In the genomic region with DNA sequence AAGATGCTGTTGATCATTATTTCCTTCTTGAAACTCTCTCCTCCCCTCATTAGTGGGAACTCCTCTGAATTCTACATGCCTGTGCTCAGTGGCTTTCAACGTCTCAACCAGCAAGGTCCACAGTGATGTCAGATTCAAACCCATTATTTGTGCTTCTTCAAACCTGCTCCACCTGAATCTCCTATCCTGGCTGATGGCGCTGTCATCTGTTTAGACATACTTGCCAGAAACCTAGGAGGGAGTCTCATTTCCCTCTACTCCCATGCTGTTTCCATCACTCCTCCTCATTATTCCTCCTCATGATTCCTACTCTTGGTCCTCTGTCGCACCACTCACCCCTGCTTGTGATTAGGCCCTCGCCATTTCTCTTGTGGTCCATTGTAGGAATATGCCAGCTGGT, we compare ENCODE assay signal across 11 cellular contexts. TPM values are rescaled to one million over a fixed set of nuclear protein-coding genes. Genes with fewer than 3 reads are reported as not detected.
DNase-seq lines count a peak whose midpoint lies in the region; ATAC-seq and TF ChIP-seq lines count a peak whose summit lies in the region.
"Had no signal": no experiment of that assay in that cellular context is flagged by ENCODE, and none has a peak within 500 bp of the region (broad histone marks: within the 10 kb centered on the region; RNA-seq: fewer than 3 reads in every experiment).

No MANE protein-coding gene starts in this region.

- CTCF ChIA-PET in Panc1 (lab: Charles Lee), result no interaction called here

- H3K4me1 ChIP-seq in Panc1 (ENCODE audit: control insufficient read depth, insufficient read depth, low read length) (peaks cover 25% of the 10 kb centered on the region), duodenal mucosa (ENCODE audit: control insufficient read depth in 1 of 2, insufficient read depth in 2 of 2, low read length in 2 of 2) (peaks cover 21 to 27% of the 10 kb centered on the region in 2 donors), parathyroid adenoma (no peaks in the 10 kb centered on the region)

- DNase-seq in DMS53 (lab: John Stamatoyannopoulos, UW) (peak; percentile 70), Panc1 (ENCODE audit: low read depth, low spot score) (no peak), NK-92 (lab: John Stamatoyannopoulos, UW; ENCODE audit: unreplicated experiment) (no peak), NCI-H82 treated with DMSO at 0.1 percent for 48 hours (lab: John Stamatoyannopoulos, UW; ENCODE audit: unreplicated experiment) (no peak), GM10266 (ENCODE audit: extremely low spot score) (no peak)
- DNase-seq: activated CD4-positive, alpha-beta T cell treated with anti-CD3 and anti-CD28 coated beads for 48 hours; NCI-H1092 had no signal

- H3K4me3 ChIP-seq in Panc1 (ENCODE audit: low read depth in 2 of 2, low read length in 2 of 2), result no peak overlapping the region
- H3K4me3 ChIP-seq in duodenal mucosa (ENCODE audit: low read depth in 1 of 2, low read length in 2 of 2), result no peak overlapping the region
- no peak overlapping the region for H3K4me3 ChIP-seq in parathyroid adenoma (ENCODE audit: low read depth, low read length)
- H3K4me3 ChIP-seq: hepatocyte had no signal

- no peak overlapping the region for H3K4me2 ChIP-seq in parathyroid adenoma (ENCODE audit: low read length)
- H3K4me2 ChIP-seq: hepatocyte had no signal

- H2AFZ ChIP-seq in parathyroid adenoma, result peak overlapping the region; percentile 5
- H2AFZ ChIP-seq: hepatocyte had no signal

- in situ Hi-C loops in Panc1 (cut with HindIII; ENCODE audit: low pct_unique_long_range_greater_than_20kb, low sequenced_read_pairs), result no loop called here

- no peaks in the 10 kb centered on the region for H3K36me3 ChIP-seq in Panc1 (ENCODE audit: control insufficient read depth, insufficient read depth, low read length)
- peaks cover 0 to under 1% of the 10 kb centered on the region in 2 donors for H3K36me3 ChIP-seq in duodenal mucosa (ENCODE audit: control insufficient read depth in 1 of 2, insufficient read depth in 2 of 2, low read length in 2 of 2)
- H3K36me3 ChIP-seq in parathyroid adenoma (ENCODE audit: control insufficient read depth, insufficient read depth, low read length), result no peaks in the 10 kb centered on the region

- H3K27ac ChIP-seq in Panc1 (ENCODE audit: low read length) (peak overlapping the region; percentile 58; the same call in 1 of the 2 replicates), duodenal mucosa (ENCODE audit: low read depth, low read length) (peak overlapping the region; percentile 58), parathyroid adenoma (peak overlapping the region; percentile 49)

- H3K9me3 ChIP-seq in Panc1 (ENCODE audit: control insufficient read depth, insufficient read depth, low read depth, low read length) (no peaks in the 10 kb centered on the region), duodenal mucosa (ENCODE audit: control insufficient read depth in 1 of 2, low read length in 2 of 2) (no peaks in the 10 kb centered on the region), parathyroid adenoma (ENCODE audit: control insufficient read depth, low read length) (no peaks in the 10 kb centered on the region)

- peaks cover 3% of the 10 kb centered on the region for H3K79me2 ChIP-seq in parathyroid adenoma

- no peak overlapping the region for H3K9ac ChIP-seq in duodenal mucosa (ENCODE audit: low read depth in 1 of 2, low read length in 2 of 2)
- no peak overlapping the region for H3K9ac ChIP-seq in parathyroid adenoma

- no peak for ATAC-seq in Panc1
- no peak for ATAC-seq in HG03025 (IDR thresholded peaks at IDR 0.05; ENCODE audit: low FRiP score, unreplicated experiment)

- H3K27me3 ChIP-seq in Panc1 (ENCODE audit: control insufficient read depth, insufficient read depth, low read length) (no peaks in the 10 kb centered on the region), duodenal mucosa (ENCODE audit: control insufficient read depth in 1 of 2, insufficient read depth in 2 of 2, low read length in 2 of 2) (no peaks in the 10 kb centered on the region), parathyroid adenoma (ENCODE audit: control insufficient read depth, insufficient read depth, low read length) (no peaks in the 10 kb centered on the region)
- H3K27me3 ChIP-seq: hepatocyte had no signal

- BruUV-seq in Panc1 (replicated peaks; lab: Mats Ljungman, UMichigan), result no TSS peak

- POLR2A ChIA-PET in Panc1 (lab: Charles Lee), result no interaction called here

- intact Hi-C loops in Panc1 (cut with micrococcal nuclease; ENCODE audit: unreplicated experiment), result no loop called here

- TF ChIP-seq CTCF in Panc1 (IDR thresholded peaks at IDR 0.05) (no peak), parathyroid adenoma (IDR thresholded peaks at IDR 0.05) (no peak), GM10266 (IDR thresholded peaks at IDR 0.05; ENCODE audit: control insufficient read depth, insufficient read depth, low read depth, missing control alignments) (no peak)

RNA-seq across cellular contexts. Expression of a gene that starts 2.9 kb away (rescaled TPM):
- total RNA-seq in Panc1 (2021; ENCODE audit: unreplicated experiment), result 38.3 TPM
- 18.8 TPM for polyA plus RNA-seq in Panc1 (2012; ENCODE audit: insufficient read length)
